13 cellular contexts compared by ENCODE assay signal in the genomic region with DNA sequence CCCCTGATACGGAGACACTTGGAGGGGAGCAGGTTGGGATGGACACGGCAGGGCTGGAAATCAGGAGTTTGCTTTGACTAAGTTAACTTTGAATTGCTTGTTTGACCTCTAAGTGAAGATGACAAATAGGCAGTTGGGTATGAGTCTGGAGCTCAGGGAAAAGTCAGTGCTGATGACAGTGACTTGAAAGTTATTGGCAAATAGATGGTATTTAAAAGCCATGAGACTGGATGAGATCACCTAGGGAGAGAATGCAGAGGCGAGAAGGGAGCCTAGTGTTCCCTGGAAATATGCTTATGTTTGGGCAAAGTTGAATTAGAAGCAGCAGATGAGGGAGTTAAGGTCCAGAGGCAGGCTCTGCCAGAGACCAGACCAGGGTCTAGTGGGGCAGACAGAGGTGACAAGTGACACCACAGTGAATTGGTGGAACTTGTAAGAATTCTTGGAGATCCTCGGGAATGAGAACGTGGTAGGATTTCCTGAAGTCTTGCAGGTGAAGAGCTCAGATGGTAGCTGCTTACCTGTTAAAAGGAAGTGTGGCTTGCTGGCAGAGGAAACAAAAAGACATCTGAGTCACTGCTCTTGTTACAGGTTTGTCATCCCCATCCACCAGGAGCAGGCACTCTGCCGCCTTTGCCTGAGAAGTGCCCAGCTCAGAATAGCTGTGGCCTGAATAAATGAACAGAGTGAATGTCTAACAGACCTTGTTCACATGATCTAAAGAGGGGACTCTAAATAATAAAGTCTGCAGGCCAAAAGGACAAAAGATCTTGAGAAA. TPM values are rescaled to one million over a fixed set of nuclear protein-coding genes. Genes with fewer than 3 reads are reported as not detected.
DNase-seq lines count a peak whose midpoint lies in the region; ATAC-seq, FAIRE-seq and TF ChIP-seq lines count a peak whose summit lies in the region.
"Had no signal": no experiment of that assay in that cellular context is flagged by ENCODE, and none has a peak within 500 bp of the region (broad histone marks: within the 10 kb centered on the region; RNA-seq: fewer than 3 reads in every experiment).

No MANE protein-coding gene starts in this region.

- peaks cover 7% of the 10 kb centered on the region for H3K27me3 Mint-ChIP-seq in activated T-cell treated with anti-CD3 and anti-CD28 coated beads, Interleukin-2, amount 50 U/mL, for 72 hours (ENCODE audit: low read depth)

- H3K79me2 ChIP-seq in OCI-LY3 (ENCODE audit: low read length) (no peaks in the 10 kb centered on the region), HepG2 (ENCODE audit: insufficient read depth, low read length) (no peaks in the 10 kb centered on the region)

- TF ChIP-seq POLR2A in gastrocnemius medialis (IDR thresholded peaks at IDR 0.05), result peak in 1 of 2 donors; percentile 18
- TF ChIP-seq POLR2A in HepG2 (IDR thresholded peaks at IDR 0.05; ENCODE audit: insufficient read depth in 1 of 2, low read depth in 2 of 2, low read length in 2 of 2), result no peak

- ATAC-seq in gastrocnemius medialis, result peak; percentile 37 to 61
- no peak for ATAC-seq in HepG2
- no peak for ATAC-seq in activated T-cell treated with anti-CD3 and anti-CD28 coated beads, Interleukin-2, amount 50 U/mL, for 72 hours (replicated peaks in 1 of 2)
- no peak for ATAC-seq in HG02642 (IDR thresholded peaks at IDR 0.05; ENCODE audit: poor library complexity, unreplicated experiment)
- ATAC-seq: effector memory CD8-positive, alpha-beta T cell had no signal

- no peaks in the 10 kb centered on the region for H3K4me1 Mint-ChIP-seq in activated T-cell treated with anti-CD3 and anti-CD28 coated beads, Interleukin-2, amount 50 U/mL, for 72 hours (ENCODE audit: low read depth)

- H3K9me3 ChIP-seq in OCI-LY3 (ENCODE audit: insufficient read depth, low read length) (no peaks in the 10 kb centered on the region), gastrocnemius medialis (no peaks in the 10 kb centered on the region), HepG2 (ENCODE audit: low read length) (no peaks in the 10 kb centered on the region)

- H3K36me3 ChIP-seq in OCI-LY3 (replicated peaks; ENCODE audit: low read depth, low read length), result no peaks in the 10 kb centered on the region
- H3K36me3 ChIP-seq in gastrocnemius medialis, result no peaks in the 10 kb centered on the region
- no peaks in the 10 kb centered on the region for H3K36me3 ChIP-seq in HepG2 (replicated peaks in 1 of 2; ENCODE audit: control insufficient read depth in 1 of 2, insufficient read depth in 2 of 2, low read length in 2 of 2)

- H3K27ac ChIP-seq in OCI-LY3 (ENCODE audit: low read length) (no peak overlapping the region), gastrocnemius medialis (peak overlapping the region; percentile 73 to 92 (median 84)), HepG2 (ENCODE audit: extremely low read length, insufficient read depth, low read length) (no peak overlapping the region)
- H3K27ac ChIP-seq: RWPE1 had no signal

- POLR2A ChIA-PET in HepG2 (lab: Yijun Ruan, JAX), result no interaction called here

- peak overlapping the region; percentile 63 for H3K4me2 ChIP-seq in OCI-LY3 (ENCODE audit: low read length)
- no peak overlapping the region for H3K4me2 ChIP-seq in HepG2 (ENCODE audit: low read depth, low read length)

- peaks cover 13% of the 10 kb centered on the region for H3K27me3 ChIP-seq in OCI-LY3 (ENCODE audit: low read depth, low read length)
- H3K27me3 ChIP-seq in gastrocnemius medialis, result no peaks in the 10 kb centered on the region
- peaks cover 3 to 18% of the 10 kb centered on the region in 2 experiments; a peak in 2 of 5 replicates for H3K27me3 ChIP-seq in HepG2 (ENCODE audit: control insufficient read depth in 1 of 2, insufficient read depth in 2 of 2, low read length in 2 of 2)

- no peak overlapping the region for H3K9ac ChIP-seq in OCI-LY3 (ENCODE audit: low read length)
- no peak overlapping the region for H3K9ac ChIP-seq in HepG2 (ENCODE audit: insufficient read depth, low read depth, low read length)

- intact Hi-C loops in gastrocnemius medialis (cut with DNase I; ENCODE audit: low total_unique reads) (no loop called here), HepG2 (cut with micrococcal nuclease; ENCODE audit: unreplicated experiment) (loop anchor here (5.0 kb wide), 1 partner anchor 163 kb away; no protein-coding TSS in a partner anchor)

- H3K36me3 Mint-ChIP-seq in activated T-cell treated with anti-CD3 and anti-CD28 coated beads, Interleukin-2, amount 50 U/mL, for 72 hours (ENCODE audit: insufficient read depth in 2 of 2), result no peaks in the 10 kb centered on the region

- no peak overlapping the region for H3K4me3 Mint-ChIP-seq in activated T-cell treated with anti-CD3 and anti-CD28 coated beads, Interleukin-2, amount 50 U/mL, for 72 hours
- H3K4me3 Mint-ChIP-seq: activated naive CD4-positive, alpha-beta T cell treated with anti-CD3 and anti-CD28 coated beads for 36 hours; effector memory CD8-positive, alpha-beta T cell had no signal

- peaks cover 30% of the 10 kb centered on the region for H3K4me1 ChIP-seq in OCI-LY3 (ENCODE audit: low read length)
- peaks cover 40 to 53% of the 10 kb centered on the region in 2 donors for H3K4me1 ChIP-seq in gastrocnemius medialis
- H3K4me1 ChIP-seq in HepG2 (ENCODE audit: insufficient read depth, low read length), result no peaks in the 10 kb centered on the region

- no peaks in the 10 kb centered on the region for H3K9me3 Mint-ChIP-seq in activated T-cell treated with anti-CD3 and anti-CD28 coated beads, Interleukin-2, amount 50 U/mL, for 72 hours
- H3K9me3 Mint-ChIP-seq: activated naive CD4-positive, alpha-beta T cell treated with anti-CD3 and anti-CD28 coated beads for 36 hours; effector memory CD8-positive, alpha-beta T cell had no signal

- peaks cover 4% of the 10 kb centered on the region; the same call in 1 of the 2 replicates for H4K20me1 ChIP-seq in OCI-LY3 (ENCODE audit: insufficient read depth, low read length)
- H4K20me1 ChIP-seq in HepG2 (ENCODE audit: insufficient read depth, low read length), result no peaks in the 10 kb centered on the region

- 8% methylated on average over 6 of the region's 6 CpGs for WGBS in HepG2 (ENCODE audit: low lambda C conversion rate)

- H3K4me3 ChIP-seq in OCI-LY3 (ENCODE audit: low read length), result no peak overlapping the region
- H3K4me3 ChIP-seq in fibroblast of mammary gland (ENCODE audit: control insufficient read depth, low read depth, low read length), result no peak overlapping the region
- no peak overlapping the region for H3K4me3 ChIP-seq in gastrocnemius medialis
- H3K4me3 ChIP-seq in HepG2 (replicated peaks in 1 of 3; ENCODE audit: insufficient read depth in 1 of 3, low read depth in 2 of 3, low read length in 3 of 3), result no peak overlapping the region

- TF ChIP-seq EP300 in HepG2 (IDR thresholded peaks at IDR 0.05; ENCODE audit: low read depth in 2 of 2, low read length in 2 of 2), result no peak
- TF ChIP-seq EP300 in HepG2 (CRISPR knock-in tag; IDR thresholded peaks at IDR 0.05; ENCODE audit: borderline replicate concordance), result no peak

- FAIRE-seq in HepG2 (lab: Jason Lieb, UNC), result no peak
- FAIRE-seq: kidney had no signal

- no peak overlapping the region for H3K27ac Mint-ChIP-seq in activated T-cell treated with anti-CD3 and anti-CD28 coated beads, Interleukin-2, amount 50 U/mL, for 72 hours
- H3K27ac Mint-ChIP-seq: activated naive CD4-positive, alpha-beta T cell treated with anti-CD3 and anti-CD28 coated beads for 36 hours; effector memory CD8-positive, alpha-beta T cell had no signal

- TF ChIP-seq RAD21 in HepG2 (CRISPR knock-in tag; IDR thresholded peaks at IDR 0.05), result no peak

- BruUV-seq in HepG2 (replicated peaks; lab: Mats Ljungman, UMichigan), result no TSS peak

- peak; percentile 54 for DNase-seq in DMS53 treated with DMSO at 0.1 percent for 48 hours (lab: John Stamatoyannopoulos, UW; ENCODE audit: unreplicated experiment)
- DNase-seq in fibroblast of mammary gland (ENCODE audit: low read depth), result peak; percentile 84
- DNase-seq in gastrocnemius medialis, result peak; percentile 67 to 76
- DNase-seq in MV-4-11 (lab: John Stamatoyannopoulos, UW), result no peak
- no peak for DNase-seq in HepG2 (ENCODE audit: low spot score)
- DNase-seq in activated T-cell treated with anti-CD3 and anti-CD28 coated beads, Interleukin-2, amount 50 U/mL, for 72 hours, result no peak
- DNase-seq: activated naive CD4-positive, alpha-beta T cell treated with anti-CD3 and anti-CD28 coated beads for 36 hours; effector memory CD8-positive, alpha-beta T cell; kidney; NCI-H1436 had no signal

- CTCF ChIA-PET in HepG2 (lab: Yijun Ruan, JAX; ENCODE audit: low intra/inter-chr PET ratio, low total read pairs), result no interaction called here

- in situ Hi-C loops in gastrocnemius medialis (cut with MboI; ENCODE audit: low sequenced_read_pairs in 4 of 4), result loop anchor here (10.0 to 25.0 kb wide), 3 partner anchors 98 to 335 kb away; no protein-coding TSS in a partner anchor
- in situ Hi-C loops in HepG2 (cut with HindIII; ENCODE audit: extremely low pct_ligation_motif_present, low pct_unique_long_range_greater_than_20kb), result loop anchor here (10.0 kb wide), 1 partner anchor 85 kb away; no protein-coding TSS in a partner anchor

- TF ChIP-seq CTCF in OCI-LY3 (IDR thresholded peaks at IDR 0.05; ENCODE audit: low read depth, low read length), result no peak
- TF ChIP-seq CTCF in fibroblast of mammary gland (conservative IDR thresholded peaks at IDR 0.05; ENCODE audit: control insufficient read depth, insufficient read depth, low read depth, low read length), result no peak
- no peak for TF ChIP-seq CTCF in gastrocnemius medialis (IDR thresholded peaks at IDR 0.05 in 4 of 5, conservative IDR thresholded peaks at IDR 0.05 in 1 of 5)
- no peak for TF ChIP-seq CTCF in HepG2 (CRISPR knock-in tag; IDR thresholded peaks at IDR 0.05)

- H2AFZ ChIP-seq in OCI-LY3 (ENCODE audit: low read depth, low read length) (no peak overlapping the region), HepG2 (ENCODE audit: low read length) (no peak overlapping the region)

RNA-seq across cellular contexts. Expression of a gene that starts 12.5 kb away (rescaled TPM):
- total RNA-seq in gastrocnemius medialis (1 to 10 TPM; 2.7 to 7.0 (median 4.2) TPM), HepG2 (2016; rRNA removed; fragmentation: Illumina TruSeq; extraction: Trizol) (2.8 TPM in 2 replicates)
- total RNA-seq in HepG2 (2016; cell fraction: cytosol; rRNA removed; fragmentation: Illumina TruSeq; extraction: Trizol; ENCODE audit: low read depth), result 0.40 and 0.44 TPM in 2 replicates
- total RNA-seq in HepG2 (2016; cell fraction: insoluble cytoplasmic fraction; rRNA removed; fragmentation: Illumina TruSeq; extraction: Trizol), result 2.6 and 2.9 TPM in 2 replicates
- total RNA-seq in HepG2 (2016; cell fraction: membrane; rRNA removed; fragmentation: Illumina TruSeq; extraction: Trizol), result 0.69 and 1.1 TPM in 2 replicates
- total RNA-seq in HepG2 (2016; cell fraction: nucleus; rRNA removed; fragmentation: Illumina TruSeq; extraction: Trizol), result 3.5 and 4.5 TPM in 2 replicates
- polyA plus RNA-seq in HepG2 (2011; rRNA removed), result 1.1 and 1.3 TPM in 2 replicates
- polyA plus RNA-seq in HepG2 (2011; cell fraction: cytosol; rRNA removed), result 0.56 and 0.94 TPM in 2 replicates
- polyA plus RNA-seq in HepG2 (2011; cell fraction: nucleus; rRNA removed), result 3.0 TPM in 2 replicates
- 1.1 and 1.6 TPM in 2 replicates for polyA plus RNA-seq in HepG2 (2012)
- polyA plus RNA-seq in HepG2 (2016; cell fraction: cytosol; fragmentation: Illumina TruSeq; extraction: Trizol; ENCODE audit: low read depth), result 0.07 and 0.16 TPM in 2 replicates
- polyA plus RNA-seq in HepG2 (2016; cell fraction: insoluble cytoplasmic fraction; fragmentation: Illumina TruSeq; extraction: Trizol; ENCODE audit: low read depth), result 0.71 and 0.93 TPM in 2 replicates
- 0.31 and 0.36 TPM in 2 replicates for polyA plus RNA-seq in HepG2 (2016; cell fraction: membrane; fragmentation: Illumina TruSeq; extraction: Trizol; ENCODE audit: low read depth)
- polyA plus RNA-seq in HepG2 (2016; cell fraction: nucleus; fragmentation: Illumina TruSeq; extraction: Trizol; ENCODE audit: insufficient read depth, low read depth), result 3.3 and 4.0 TPM in 2 replicates
- polyA minus RNA-seq in HepG2 (2011; rRNA and poly(A)+ RNA removed; ENCODE audit: low replicate concordance), result 3.6 and 6.6 TPM in 2 replicates
- polyA minus RNA-seq in HepG2 (2011; cell fraction: cytosol; rRNA and poly(A)+ RNA removed), result 1.8 and 2.0 TPM in 2 replicates
- polyA minus RNA-seq in HepG2 (2011; cell fraction: nucleus; rRNA and poly(A)+ RNA removed), result 4.9 and 6.6 TPM in 2 replicates
- 1 to 10 TPM; 3.1 to 3.3 TPM for total RNA-seq in activated T-cell treated with anti-CD3 and anti-CD28 coated beads, Interleukin-2, amount 50 U/mL, for 72 hours

RNA-seq across cellular contexts. Expression of a gene that starts 29.1 kb away (rescaled TPM):
- total RNA-seq in gastrocnemius medialis (100 to 1,000 TPM; 318 to 516 (median 364) TPM), HepG2 (2016; rRNA removed; fragmentation: Illumina TruSeq; extraction: Trizol) (52.5 and 53.5 TPM in 2 replicates)
- total RNA-seq in HepG2 (2016; cell fraction: cytosol; rRNA removed; fragmentation: Illumina TruSeq; extraction: Trizol; ENCODE audit: low read depth), result 37.8 and 42.1 TPM in 2 replicates
- 44.7 and 53.5 TPM in 2 replicates for total RNA-seq in HepG2 (2016; cell fraction: insoluble cytoplasmic fraction; rRNA removed; fragmentation: Illumina TruSeq; extraction: Trizol)
- total RNA-seq in HepG2 (2016; cell fraction: membrane; rRNA removed; fragmentation: Illumina TruSeq; extraction: Trizol), result 102 and 120 TPM in 2 replicates
- total RNA-seq in HepG2 (2016; cell fraction: nucleus; rRNA removed; fragmentation: Illumina TruSeq; extraction: Trizol), result 27.9 and 32.8 TPM in 2 replicates
- 84.9 and 100 TPM in 2 replicates for polyA plus RNA-seq in HepG2 (2011; rRNA removed)
- 86.4 and 90.4 TPM in 2 replicates for polyA plus RNA-seq in HepG2 (2011; cell fraction: cytosol; rRNA removed)
- 83.8 and 90.8 TPM in 2 replicates for polyA plus RNA-seq in HepG2 (2011; cell fraction: nucleus; rRNA removed)
- polyA plus RNA-seq in HepG2 (2012), result 70.9 and 73.7 TPM in 2 replicates
- 41.6 and 55.3 TPM in 2 replicates for polyA plus RNA-seq in HepG2 (2016; cell fraction: cytosol; fragmentation: Illumina TruSeq; extraction: Trizol; ENCODE audit: low read depth)
- polyA plus RNA-seq in HepG2 (2016; cell fraction: insoluble cytoplasmic fraction; fragmentation: Illumina TruSeq; extraction: Trizol; ENCODE audit: low read depth), result 61.1 and 69.9 TPM in 2 replicates
- polyA plus RNA-seq in HepG2 (2016; cell fraction: membrane; fragmentation: Illumina TruSeq; extraction: Trizol; ENCODE audit: low read depth), result 98.3 and 114 TPM in 2 replicates
- 62.2 and 63.0 TPM in 2 replicates for polyA plus RNA-seq in HepG2 (2016; cell fraction: nucleus; fragmentation: Illumina TruSeq; extraction: Trizol; ENCODE audit: insufficient read depth, low read depth)
- polyA minus RNA-seq in HepG2 (2011; rRNA and poly(A)+ RNA removed; ENCODE audit: low replicate concordance), result 24.7 and 72.3 TPM in 2 replicates
- 33.1 and 41.3 TPM in 2 replicates for polyA minus RNA-seq in HepG2 (2011; cell fraction: cytosol; rRNA and poly(A)+ RNA removed)
- polyA minus RNA-seq in HepG2 (2011; cell fraction: nucleus; rRNA and poly(A)+ RNA removed), result 23.3 and 28.7 TPM in 2 replicates
- total RNA-seq in activated T-cell treated with anti-CD3 and anti-CD28 coated beads, Interleukin-2, amount 50 U/mL, for 72 hours, result 10 to 100 TPM; 29.4 to 31.5 TPM

Comparison
In these comparisons a context has a peak if more than half of its experiments do, and no peak if none do; other contexts are left out.
1. DNase-seq: peak in DMS53 treated with DMSO at 0.1 percent for 48 hours (single experiment), fibroblast of mammary gland (single experiment) and gastrocnemius medialis (2 of 2); none in MV-4-11 (single experiment), HepG2 (single experiment) and activated T-cell treated with anti-CD3 and anti-CD28 coated beads, Interleukin-2, amount 50 U/mL, for 72 hours (0 of 2).
2. H3K27ac ChIP-seq: peak in gastrocnemius medialis (4 of 4); none in OCI-LY3 (single experiment) and HepG2 (single experiment).
3. ATAC-seq: peak in gastrocnemius medialis (2 of 2); none in HepG2 (single experiment), activated T-cell treated with anti-CD3 and anti-CD28 coated beads, Interleukin-2, amount 50 U/mL, for 72 hours (0 of 2) and HG02642 (single experiment).